In the genomic region with DNA sequence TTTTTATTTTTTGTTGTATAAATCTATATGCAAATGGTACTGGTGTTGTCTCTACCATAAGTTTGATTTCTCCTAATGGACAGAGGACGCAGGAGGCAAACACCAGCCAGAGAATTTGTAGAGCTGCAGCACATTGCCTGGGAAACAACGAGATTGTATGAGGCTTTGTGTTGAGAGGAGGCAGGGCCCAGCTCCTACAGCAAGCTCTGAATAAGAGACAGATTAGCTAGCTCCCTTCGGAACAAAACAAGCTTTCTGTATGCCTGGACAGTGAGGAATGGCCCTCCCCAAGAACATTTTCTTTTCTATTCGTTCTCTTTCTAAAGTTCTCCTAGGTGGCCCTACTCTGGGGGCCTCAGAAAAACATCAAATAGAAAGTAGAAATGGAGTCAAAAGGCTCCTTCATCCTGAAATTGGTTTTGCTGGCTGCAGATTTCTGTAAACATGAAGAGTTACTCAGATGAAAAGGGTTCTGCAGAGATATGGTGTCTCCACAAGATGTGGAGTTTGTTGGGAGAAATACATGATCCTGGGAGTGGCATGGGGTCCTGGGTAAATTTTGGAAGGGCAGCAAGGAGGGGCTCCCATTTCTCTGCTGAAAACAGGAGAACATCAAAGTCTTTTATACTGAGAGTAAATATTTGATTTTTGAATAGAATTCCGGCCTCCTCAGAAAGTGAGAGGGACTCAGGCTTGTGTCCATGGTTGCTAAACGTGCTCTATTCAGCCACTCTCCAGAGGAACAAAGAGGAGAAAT, we compare ENCODE assay signal across 25 cellular contexts. TPM values are rescaled to one million over a fixed set of nuclear protein-coding genes. Genes with fewer than 3 reads are reported as not detected.
DNase-seq lines count a peak whose midpoint lies in the region; ATAC-seq and TF ChIP-seq lines count a peak whose summit lies in the region.
"Had no signal": no experiment of that assay in that cellular context is flagged by ENCODE, and none has a peak within 500 bp of the region (broad histone marks: within the 10 kb centered on the region; RNA-seq: fewer than 3 reads in every experiment).

No MANE protein-coding gene starts in this region.

- no peak overlapping the region for H3K4me3 Mint-ChIP-seq in CD4-positive, CD25-positive, alpha-beta regulatory T cell
- no peak overlapping the region for H3K4me3 Mint-ChIP-seq in osteocyte (ENCODE audit: unreplicated experiment)
- H3K4me3 Mint-ChIP-seq: effector memory CD8-positive, alpha-beta T cell; GM23338; mesothelial cell of epicardium had no signal

- peaks cover 0 to 13% (median 6%) of the 10 kb centered on the region in 4 donors for H3K4me1 Mint-ChIP-seq in CD4-positive, CD25-positive, alpha-beta regulatory T cell
- H3K4me1 Mint-ChIP-seq in osteocyte (ENCODE audit: unreplicated experiment), result peaks cover 6% of the 10 kb centered on the region
- H3K4me1 Mint-ChIP-seq: GM23338 had no signal

- peaks cover 18% of the 10 kb centered on the region for H3K27me3 Mint-ChIP-seq in CD4-positive, CD25-positive, alpha-beta regulatory T cell
- peaks cover 8% of the 10 kb centered on the region for H3K27me3 Mint-ChIP-seq in osteocyte (ENCODE audit: unreplicated experiment)

- no peaks in the 10 kb centered on the region for H3K4me1 ChIP-seq in CD4-positive, CD25-positive, alpha-beta regulatory T cell (ENCODE audit: control insufficient read depth, insufficient read depth, low read length, poor library complexity, severe bottlenecking)

- no peaks in the 10 kb centered on the region for H3K36me3 Mint-ChIP-seq in CD4-positive, CD25-positive, alpha-beta regulatory T cell
- H3K36me3 Mint-ChIP-seq in osteocyte (ENCODE audit: unreplicated experiment), result no peaks in the 10 kb centered on the region
- H3K36me3 Mint-ChIP-seq: mesothelial cell of epicardium had no signal

- H3K9me3 ChIP-seq in CD4-positive, CD25-positive, alpha-beta regulatory T cell (ENCODE audit: control insufficient read depth in 2 of 2, low read length in 2 of 2), result no peaks in the 10 kb centered on the region
- H3K9me3 ChIP-seq: esophagus squamous epithelium had no signal

- TF ChIP-seq CTCF in osteocyte (IDR thresholded peaks at IDR 0.05), result no peak

- no peak for ATAC-seq in CD4-positive, CD25-positive, alpha-beta regulatory T cell (ENCODE audit: low read depth in 2 of 2)
- ATAC-seq: effector memory CD8-positive, alpha-beta T cell; GM23338; left lobe of liver; right cardiac atrium had no signal

- no peaks in the 10 kb centered on the region for H3K36me3 ChIP-seq in CD4-positive, CD25-positive, alpha-beta regulatory T cell (ENCODE audit: control insufficient read depth, insufficient read depth, low read length)
- H3K36me3 ChIP-seq: esophagus squamous epithelium, WERI-Rb-1 had no signal

- H3K4me3 ChIP-seq in CD4-positive, CD25-positive, alpha-beta regulatory T cell (ENCODE audit: low read depth, low read length), result no peak overlapping the region
- H3K4me3 ChIP-seq: esophagus squamous epithelium, GM23338 had no signal

- DNase-seq in CD4-positive, CD25-positive, alpha-beta regulatory T cell, result no peak
- DNase-seq in amygdala (lab: John Stamatoyannopoulos, UW) (peak in 41 of 56 donors; percentile 14 to 92 (median 63)), hypothalamus (lab: John Stamatoyannopoulos, UW) (peak in 34 of 51 donors; percentile 14 to 91 (median 53)), pons (ENCODE audit: low spot score) (peak; percentile 96), osteocyte (ENCODE audit: extremely low spot score, unreplicated experiment) (no peak), HPDE6-E6E7 (ENCODE audit: extremely low spot score) (no peak), ureter (ENCODE audit: low spot score) (no peak)
- no peak for DNase-seq in stimulated activated naive CD4-positive, alpha-beta T cell (lab: John Stamatoyannopoulos, UW)
- DNase-seq: activated CD4-positive, alpha-beta T cell treated with anti-CD3 and anti-CD28 coated beads, Interleukin-2, amount 50 U/mL, for 48 hours; activated gamma-delta T cell treated with Interleukin-2 at 50 U/mL for 16 hours; aorta; DMS53; effector memory CD8-positive, alpha-beta T cell; esophagus squamous epithelium; KBM-7; NCI-H1930; NCI-H345; right cardiac atrium; WERI-Rb-1 had no signal

- peaks cover 0 to 3% (median 0%) of the 10 kb centered on the region in 7 donors for H3K9me3 Mint-ChIP-seq in CD4-positive, CD25-positive, alpha-beta regulatory T cell
- no peaks in the 10 kb centered on the region for H3K9me3 Mint-ChIP-seq in osteocyte (ENCODE audit: unreplicated experiment)
- H3K9me3 Mint-ChIP-seq: effector memory CD8-positive, alpha-beta T cell; GM23338; mesothelial cell of epicardium had no signal

- H3K27ac Mint-ChIP-seq in CD4-positive, CD25-positive, alpha-beta regulatory T cell, result peak overlapping the region in 2 of 3 donors; percentile 6 to 57
- no peak overlapping the region for H3K27ac Mint-ChIP-seq in osteocyte (ENCODE audit: unreplicated experiment)
- H3K27ac Mint-ChIP-seq: GM23338, mesothelial cell of epicardium had no signal

- H3K27me3 ChIP-seq in CD4-positive, CD25-positive, alpha-beta regulatory T cell (ENCODE audit: control insufficient read depth, insufficient read depth, low read length), result peaks cover 7% of the 10 kb centered on the region

- no peak overlapping the region for H3K27ac ChIP-seq in CD4-positive, CD25-positive, alpha-beta regulatory T cell (ENCODE audit: insufficient read depth, low read length, poor library complexity, severe bottlenecking)
- H3K27ac ChIP-seq: esophagus squamous epithelium, WERI-Rb-1 had no signal

RNA-seq across cellular contexts. Expression of gene HEPACAM, which starts 6.8 kb away (rescaled TPM):
- not detected for total RNA-seq in CD4-positive, CD25-positive, alpha-beta regulatory T cell
- not detected for polyA plus RNA-seq in CD4-positive, CD25-positive, alpha-beta regulatory T cell
- total RNA-seq in osteocyte (not detected in 2 replicates), ureter (0.68 TPM)
- total RNA-seq: esophagus squamous epithelium; mesothelial cell of epicardium; SK-MEL-5; T-helper 2 cell treated with Interferon-gamma antibody and Interleukin-4, amounts not matched to agents 100 ng/mL and 5 ng/mL, for 36 hours had no signal
- polyA plus RNA-seq: aorta, GM23338, neural cell had no signal

RNA-seq across cellular contexts. Expression of gene CCDC15, which starts 11.4 kb away (rescaled TPM):
- 0.64 TPM for total RNA-seq in CD4-positive, CD25-positive, alpha-beta regulatory T cell
- 1 to 10 TPM in 3 of 4 donors, under 1 TPM in 1; 0.81 to 1.8 (median 1.5) TPM for polyA plus RNA-seq in CD4-positive, CD25-positive, alpha-beta regulatory T cell
- total RNA-seq in osteocyte (1.3 and 1.8 TPM in 2 replicates), ureter (2.2 TPM)

RNA-seq across cellular contexts. Expression of gene HEPN1, which starts 23.6 kb away (rescaled TPM):
- not detected for total RNA-seq in CD4-positive, CD25-positive, alpha-beta regulatory T cell
- polyA plus RNA-seq in CD4-positive, CD25-positive, alpha-beta regulatory T cell, result not detected
- total RNA-seq in osteocyte (not detected in 2 replicates), ureter (not detected)
- total RNA-seq: esophagus squamous epithelium; GM23338; left lobe of liver; mesothelial cell of epicardium; right cardiac atrium; SK-MEL-5; T-helper 2 cell treated with Interferon-gamma antibody and Interleukin-4, amounts not matched to agents 100 ng/mL and 5 ng/mL, for 36 hours had no signal
- polyA plus RNA-seq: aorta, GM23338, neural cell, right cardiac atrium had no signal

RNA-seq across cellular contexts. Expression of gene ROBO4, which starts 45.0 kb away (rescaled TPM):
- 1.0 TPM for total RNA-seq in CD4-positive, CD25-positive, alpha-beta regulatory T cell
- under 1 TPM in 1 of 4 donors, not detected in 3; 0.05 TPM for polyA plus RNA-seq in CD4-positive, CD25-positive, alpha-beta regulatory T cell
- total RNA-seq in osteocyte (0.56 TPM in 1 of 2 replicates, not detected in the other), ureter (16.8 TPM)
- total RNA-seq: GM23338, mesothelial cell of epicardium, SK-MEL-5 had no signal
- polyA plus RNA-seq: GM23338, neural cell had no signal

Comparison
In these comparisons a context has a peak if more than half of its experiments do, and no peak if none do; other contexts are left out.
1. DNase-seq: peak in amygdala (41 of 56), hypothalamus (34 of 51) and pons (single experiment); none in CD4-positive, CD25-positive, alpha-beta regulatory T cell (0 of 3), stimulated activated naive CD4-positive, alpha-beta T cell (0 of 6), osteocyte (single experiment), HPDE6-E6E7 (single experiment) and ureter (single experiment).